Comparison of ENCODE assay signal across 34 cellular contexts in genomic region chr14:30303350-30303749, GRCh38.
"Had no signal": no experiment of that assay in that cellular context is flagged by ENCODE, and none has a peak within 500 bp of the region (broad histone marks: within the 10 kb centered on the region; RNA-seq: fewer than 3 reads in every experiment).

No MANE protein-coding gene starts in this region.

- H3K9me3 ChIP-seq: MG63 had no signal

- H3K36me3 ChIP-seq: MG63 had no signal

- DNase-seq: Karpas-422, Kasumi-1, MG63, MM.1S, MV-4-11, NCI-H1048, NCI-H1092, NCI-H1092 treated with DMSO at 0.1 percent for 48 hours, NCI-H1105, NCI-H1105 treated with DMSO at 0.1 percent for 48 hours, NCI-H1417, NCI-H1417 treated with DMSO at 0.1 percent for 48 hours, NCI-H1436, NCI-H1436 treated with DMSO at 0.1 percent for 48 hours, NCI-H146, NCI-H187, NCI-H187 treated with DMSO at 0.1 percent for 48 hours, NCI-H1930, NCI-H2029, NCI-H2029 treated with DMSO at 0.1 percent for 48 hours, NCI-H2081, NCI-H2081 treated with DMSO at 0.1 percent for 48 hours, NCI-H2107, NCI-H2171, NCI-H2171 treated with DMSO at 0.1 percent for 48 hours, NCI-H2227 treated with DMSO at 0.1 percent for 48 hours, NCI-H226, NCI-H345, NCI-H446, NCI-H446 treated with DMSO at 0.1 percent for 48 hours, NCI-H510A, NCI-H510A treated with DMSO at 0.1 percent for 48 hours, NCI-H524, NCI-H524 treated with DMSO at 0.1 percent for 48 hours had no signal

- H3K27me3 ChIP-seq: MG63 had no signal

- H3K4me3 ChIP-seq: MG63 had no signal
